In the genomic region with DNA sequence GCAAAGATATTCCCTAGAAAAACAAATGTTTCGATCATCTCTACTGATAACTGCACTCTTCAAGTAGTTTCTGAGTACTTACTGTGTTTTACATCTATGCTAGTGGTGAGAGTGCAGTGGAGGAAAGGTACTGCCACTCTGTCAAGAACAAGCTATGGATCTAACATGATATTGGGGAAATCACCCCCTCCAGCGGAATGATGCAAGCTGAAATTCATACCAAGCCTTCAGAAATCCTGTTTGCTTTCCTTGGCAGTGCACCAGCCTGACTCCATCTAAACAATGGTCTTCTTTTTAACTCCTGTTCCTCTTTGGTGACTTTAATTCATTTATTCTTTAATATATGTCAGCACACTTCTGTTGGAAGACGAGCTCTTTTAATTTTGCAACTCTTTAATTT, we compare ENCODE assay signal across 2 cellular contexts.
TF ChIP-seq lines count a peak whose summit lies in the region.

No MANE protein-coding gene starts in this region.

TF ChIP-seq in SK-N-SH, 30 proteins besides CTCF, POLR2A, EP300 and RAD21 (continued from another document):
- no peak for TF ChIP-seq NFIC (IDR thresholded peaks at IDR 0.05; ENCODE audit: borderline replicate concordance)
- TF ChIP-seq FOSL2 (IDR thresholded peaks at IDR 0.05; ENCODE audit: borderline replicate concordance, low read depth), result no peak
- TF ChIP-seq SIN3A (IDR thresholded peaks at IDR 0.05; ENCODE audit: borderline replicate concordance, low read depth, low read length), result no peak
- TF ChIP-seq, protein P1, sequence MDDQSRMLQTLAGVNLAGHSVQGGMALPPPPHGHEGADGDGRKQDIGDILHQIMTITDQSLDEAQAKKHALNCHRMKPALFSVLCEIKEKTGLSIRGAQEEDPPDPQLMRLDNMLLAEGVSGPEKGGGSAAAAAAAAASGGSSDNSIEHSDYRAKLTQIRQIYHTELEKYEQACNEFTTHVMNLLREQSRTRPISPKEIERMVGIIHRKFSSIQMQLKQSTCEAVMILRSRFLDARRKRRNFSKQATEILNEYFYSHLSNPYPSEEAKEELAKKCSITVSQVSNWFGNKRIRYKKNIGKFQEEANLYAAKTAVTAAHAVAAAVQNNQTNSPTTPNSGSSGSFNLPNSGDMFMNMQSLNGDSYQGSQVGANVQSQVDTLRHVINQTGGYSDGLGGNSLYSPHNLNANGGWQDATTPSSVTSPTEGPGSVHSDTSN (IDR thresholded peaks at IDR 0.05), result no peak
- TF ChIP-seq RCOR1 (IDR thresholded peaks at IDR 0.05; ENCODE audit: low read length), result no peak
- no peak for TF ChIP-seq JUND (IDR thresholded peaks at IDR 0.05)
- no peak for TF ChIP-seq TEAD4 (IDR thresholded peaks at IDR 0.05; ENCODE audit: borderline replicate concordance, insufficient read depth)
- no peak for TF ChIP-seq SMC3 (IDR thresholded peaks at IDR 0.05; ENCODE audit: low read depth, low read length)
- TF ChIP-seq, protein P2, sequence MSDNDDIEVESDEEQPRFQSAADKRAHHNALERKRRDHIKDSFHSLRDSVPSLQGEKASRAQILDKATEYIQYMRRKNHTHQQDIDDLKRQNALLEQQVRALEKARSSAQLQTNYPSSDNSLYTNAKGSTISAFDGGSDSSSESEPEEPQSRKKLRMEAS (IDR thresholded peaks at IDR 0.05; ENCODE audit: low read depth), result no peak
- no peak for TF ChIP-seq NRF1 (IDR thresholded peaks at IDR 0.05; ENCODE audit: low read depth, low read length)
- TF ChIP-seq ELF1 (IDR thresholded peaks at IDR 0.05), result no peak
TF ChIP-seq in SK-N-SH: peak in this region for 0.

TF ChIP-seq in SK-N-SH treated with all-trans-retinoic acid at 6 μM for 48 hours, 23 proteins besides CTCF, POLR2A, EP300 and RAD21 (continued from another document):
- TF ChIP-seq, protein P3, sequence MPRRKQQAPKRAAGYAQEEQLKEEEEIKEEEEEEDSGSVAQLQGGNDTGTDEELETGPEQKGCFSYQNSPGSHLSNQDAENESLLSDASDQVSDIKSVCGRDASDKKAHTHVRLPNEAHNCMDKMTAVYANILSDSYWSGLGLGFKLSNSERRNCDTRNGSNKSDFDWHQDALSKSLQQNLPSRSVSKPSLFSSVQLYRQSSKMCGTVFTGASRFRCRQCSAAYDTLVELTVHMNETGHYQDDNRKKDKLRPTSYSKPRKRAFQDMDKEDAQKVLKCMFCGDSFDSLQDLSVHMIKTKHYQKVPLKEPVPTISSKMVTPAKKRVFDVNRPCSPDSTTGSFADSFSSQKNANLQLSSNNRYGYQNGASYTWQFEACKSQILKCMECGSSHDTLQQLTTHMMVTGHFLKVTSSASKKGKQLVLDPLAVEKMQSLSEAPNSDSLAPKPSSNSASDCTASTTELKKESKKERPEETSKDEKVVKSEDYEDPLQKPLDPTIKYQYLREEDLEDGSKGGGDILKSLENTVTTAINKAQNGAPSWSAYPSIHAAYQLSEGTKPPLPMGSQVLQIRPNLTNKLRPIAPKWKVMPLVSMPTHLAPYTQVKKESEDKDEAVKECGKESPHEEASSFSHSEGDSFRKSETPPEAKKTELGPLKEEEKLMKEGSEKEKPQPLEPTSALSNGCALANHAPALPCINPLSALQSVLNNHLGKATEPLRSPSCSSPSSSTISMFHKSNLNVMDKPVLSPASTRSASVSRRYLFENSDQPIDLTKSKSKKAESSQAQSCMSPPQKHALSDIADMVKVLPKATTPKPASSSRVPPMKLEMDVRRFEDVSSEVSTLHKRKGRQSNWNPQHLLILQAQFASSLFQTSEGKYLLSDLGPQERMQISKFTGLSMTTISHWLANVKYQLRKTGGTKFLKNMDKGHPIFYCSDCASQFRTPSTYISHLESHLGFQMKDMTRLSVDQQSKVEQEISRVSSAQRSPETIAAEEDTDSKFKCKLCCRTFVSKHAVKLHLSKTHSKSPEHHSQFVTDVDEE (CRISPR knock-in tag; IDR thresholded peaks at IDR 0.05), result no peak
